Comparison of ENCODE assay signal across 21 cellular contexts in the genomic region with DNA sequence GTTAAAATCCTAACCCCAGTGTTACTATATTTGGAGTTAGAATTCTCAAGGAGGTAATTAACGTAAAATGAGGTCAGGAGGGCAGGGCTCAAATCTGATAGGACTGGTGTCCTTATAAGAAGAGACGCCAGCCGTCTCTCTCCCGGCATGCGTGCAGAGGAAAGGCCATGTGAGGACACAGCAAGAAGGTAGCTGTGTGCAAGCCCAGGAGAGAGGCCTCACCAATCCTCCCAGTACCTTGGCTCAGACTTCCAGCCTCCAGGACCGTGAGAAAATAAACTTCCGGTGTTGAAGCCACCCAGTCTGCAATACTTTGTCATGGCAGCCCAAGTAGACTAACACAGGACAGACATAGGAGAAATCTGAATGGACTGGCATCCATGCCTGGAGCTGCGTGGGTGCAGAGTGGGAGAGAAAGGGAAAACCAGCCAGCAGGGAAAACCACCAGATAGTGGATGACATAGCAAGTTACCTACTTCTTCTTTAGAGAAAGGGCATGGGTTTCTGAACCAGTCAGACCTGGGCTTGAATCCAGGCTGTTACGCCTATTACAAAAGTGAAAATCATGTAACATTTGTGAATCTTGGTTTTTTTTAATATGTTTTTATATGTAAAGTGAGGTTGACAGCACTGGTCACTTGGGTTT.
"Had no signal": no experiment of that assay in that cellular context is flagged by ENCODE, and none has a peak within 500 bp of the region (broad histone marks: within the 10 kb centered on the region; RNA-seq: fewer than 3 reads in every experiment).

No MANE protein-coding gene starts in this region.

- H3K4me3 Mint-ChIP-seq: activated B cell treated with CpG ODN at 0.5 μM for 24 hours; activated CD8-positive, alpha-beta T cell treated with anti-CD3 and anti-CD28 coated beads, Interleukin-2, amount 10 ng/mL, durations not matched to agents 7 days and 5 days; activated naive CD8-positive, alpha-beta T cell treated with anti-CD3 and anti-CD28 coated beads, Interleukin-2, amount 10 ng/mL, durations not matched to agents 7 days and 5 days; activated T-helper 1 cell treated with anti-CD3 and anti-CD28 coated beads, Interleukin-12 subunit alpha, Interleukin-12 subunit beta, Interleukin-2, Interleukin-4 antibody, amounts not matched to agents 30 ng/mL and 10 ng/mL and 1 ng/mL, durations not matched to agents 14 hours and 24 hours and 36 hours; brain; memory B cell; naive thymus-derived CD8-positive, alpha-beta T cell had no signal

- H3K27ac ChIP-seq: colonic mucosa, esophagus muscularis mucosa, hepatocyte, left ventricle myocardium inferior, right atrium auricular region, upper lobe of right lung had no signal

- H3K4me3 ChIP-seq: colonic mucosa, esophagus muscularis mucosa, hepatocyte, left ventricle myocardium inferior, right atrium auricular region, upper lobe of right lung had no signal

- H3K27ac Mint-ChIP-seq: activated B cell treated with CpG ODN at 0.5 μM for 24 hours; activated CD8-positive, alpha-beta T cell treated with anti-CD3 and anti-CD28 coated beads, Interleukin-2, amount 10 ng/mL, durations not matched to agents 7 days and 5 days; activated naive CD8-positive, alpha-beta T cell treated with anti-CD3 and anti-CD28 coated beads, Interleukin-2, amount 10 ng/mL, durations not matched to agents 7 days and 5 days; activated T-helper 1 cell treated with anti-CD3 and anti-CD28 coated beads, Interleukin-12 subunit alpha, Interleukin-12 subunit beta, Interleukin-2, Interleukin-4 antibody, amounts not matched to agents 30 ng/mL and 10 ng/mL and 1 ng/mL, durations not matched to agents 14 hours and 24 hours and 36 hours; memory B cell; progenitor cell of endocrine pancreas had no signal

- H3K4me1 ChIP-seq: colonic mucosa, esophagus muscularis mucosa, left ventricle myocardium inferior, right atrium auricular region, upper lobe of right lung had no signal

- H3K9me3 Mint-ChIP-seq: activated B cell treated with CpG ODN at 0.5 μM for 24 hours; activated naive CD8-positive, alpha-beta T cell treated with anti-CD3 and anti-CD28 coated beads, Interleukin-2, amount 10 ng/mL, durations not matched to agents 7 days and 5 days; activated T-helper 1 cell treated with anti-CD3 and anti-CD28 coated beads, Interleukin-12 subunit alpha, Interleukin-12 subunit beta, Interleukin-2, Interleukin-4 antibody, amounts not matched to agents 30 ng/mL and 10 ng/mL and 1 ng/mL, durations not matched to agents 14 hours and 24 hours and 36 hours; memory B cell; naive thymus-derived CD8-positive, alpha-beta T cell had no signal

- H3K9me3 ChIP-seq: colonic mucosa, esophagus muscularis mucosa, left ventricle myocardium inferior, right atrium auricular region, upper lobe of right lung had no signal

- H3K36me3 Mint-ChIP-seq: activated naive CD8-positive, alpha-beta T cell treated with anti-CD3 and anti-CD28 coated beads, Interleukin-2, amount 10 ng/mL, durations not matched to agents 7 days and 5 days; brain; memory B cell; naive thymus-derived CD8-positive, alpha-beta T cell had no signal

- H3K4me1 Mint-ChIP-seq: activated B cell treated with CpG ODN at 0.5 μM for 24 hours; activated naive CD8-positive, alpha-beta T cell treated with anti-CD3 and anti-CD28 coated beads, Interleukin-2, amount 10 ng/mL, durations not matched to agents 7 days and 5 days had no signal

- H3K27me3 ChIP-seq: colonic mucosa, hepatocyte, right atrium auricular region, upper lobe of right lung had no signal

- ATAC-seq: activated CD8-positive, alpha-beta T cell treated with anti-CD3 and anti-CD28 coated beads, Interleukin-2, amount 10 ng/mL, durations not matched to agents 7 days and 5 days; naive thymus-derived CD8-positive, alpha-beta T cell; stimulated activated naive CD8-positive, alpha-beta T cell treated with anti-CD3 and anti-CD28 coated beads, Interleukin-15, Interleukin-2, amounts not matched to agents 100 U/mL and 50 U/mL, for 24 hours; upper lobe of right lung had no signal

- H3K36me3 ChIP-seq: colonic mucosa, esophagus muscularis mucosa, left ventricle myocardium inferior, right atrium auricular region, upper lobe of right lung had no signal

- DNase-seq: activated B cell treated with CpG ODN at 0.5 μM for 24 hours; activated CD4-positive, alpha-beta T cell treated with anti-CD3 and anti-CD28 coated beads for 48 hours; activated naive CD4-positive, alpha-beta T cell; activated naive CD8-positive, alpha-beta T cell treated with anti-CD3 and anti-CD28 coated beads, Interleukin-2, amount 10 ng/mL, durations not matched to agents 7 days and 5 days; central memory CD4-positive, alpha-beta T cell; colonic mucosa; kidney; left ventricle myocardium inferior; naive thymus-derived CD8-positive, alpha-beta T cell; stimulated activated CD4-positive, alpha-beta T cell treated with anti-CD3 and anti-CD28 coated beads, Interleukin-15, amount 100 ng/mL, for 24 hours; stimulated activated CD4-positive, alpha-beta T cell treated with anti-CD3 and anti-CD28 coated beads, Interleukin-4, amount 100 ng/mL, for 24 hours; stimulated activated naive CD8-positive, alpha-beta T cell treated with anti-CD3 and anti-CD28 coated beads, Interleukin-15, Interleukin-2, amounts not matched to agents 100 U/mL and 50 U/mL, for 24 hours; upper lobe of right lung had no signal
